31 cellular contexts compared by ENCODE assay signal in genomic region chr9:82598254-82599039, GRCh38.
DNase-seq lines count a peak whose midpoint lies in the region; ATAC-seq and TF ChIP-seq lines count a peak whose summit lies in the region.
"Had no signal": no experiment of that assay in that cellular context is flagged by ENCODE, and none has a peak within 500 bp of the region (broad histone marks: within the 10 kb centered on the region; RNA-seq: fewer than 3 reads in every experiment).

No MANE protein-coding gene starts in this region.

- ATAC-seq in left colon (peak; percentile 16), HG03025 (IDR thresholded peaks at IDR 0.05; ENCODE audit: low FRiP score, unreplicated experiment) (no peak)
- ATAC-seq: activated T-helper 17 cell treated with anti-CD3 and anti-CD28 coated beads, Interleukin-2, amount 50 U/mL, for 72 hours; gastrocnemius medialis; psoas muscle; T-helper 17 cell had no signal

- H3K4me3 ChIP-seq in stomach, result no peak overlapping the region
- no peak overlapping the region for H3K4me3 ChIP-seq in dorsolateral prefrontal cortex
- H3K4me3 ChIP-seq: cardiac muscle cell, esophagus squamous epithelium, gastrocnemius medialis, psoas muscle, vagina had no signal

- H3K4me1 ChIP-seq in stomach, result peaks cover 22 to 52% (median 37%) of the 10 kb centered on the region in 4 donors
- H3K4me1 ChIP-seq: esophagus squamous epithelium, gastrocnemius medialis, psoas muscle had no signal

- intact Hi-C loops in left colon (cut with DNase I, micrococcal nuclease), result no loop called here
- intact Hi-C loops in stomach (cut with DNase I; ENCODE audit: low total_unique reads), result no loop called here
- intact Hi-C loops in dorsolateral prefrontal cortex (cut with DNase I), result no loop called here

- TF ChIP-seq POLR2A in stomach (IDR thresholded peaks at IDR 0.05), result no peak

- H3K9me3 ChIP-seq in stomach, result no peaks in the 10 kb centered on the region
- H3K9me3 ChIP-seq: esophagus squamous epithelium, gastrocnemius medialis, psoas muscle, thoracic aorta, vagina had no signal

- TF ChIP-seq CTCF in stomach (IDR thresholded peaks at IDR 0.05) (no peak), dorsolateral prefrontal cortex (IDR thresholded peaks at IDR 0.05 in 54 of 56, conservative IDR thresholded peaks at IDR 0.05 in 2 of 56; ENCODE audit: low read depth in 1 of 56, partially characterized antibody in 56 of 56) (no peak)

- WGBS in stomach, 5 donors, result 29 to 49% (median 35%) methylated on average over 6 of the region's 6 CpGs

- DNase-seq in NCI-H1417 (lab: John Stamatoyannopoulos, UW) (peak in 2 of 3 experiments; percentile 5 to 55), NCI-H1417 treated with DMSO at 0.1 percent for 48 hours (lab: John Stamatoyannopoulos, UW) (no peak), SK-N-DZ (ENCODE audit: low spot score) (peak; percentile 89), left colon (no peak), stomach (no peak), glomerular visceral epithelial cell (ENCODE audit: extremely low spot score) (no peak), dorsolateral prefrontal cortex (no peak)
- DNase-seq: activated CD4-positive, alpha-beta memory T cell treated with anti-CD3 and anti-CD28 coated beads for 36 hours; activated CD4-positive, CD25-positive, alpha-beta regulatory T cell treated with anti-CD3 and anti-CD28 coated beads, Interleukin-2, amount 50 U/mL, for 72 hours; activated CD8-positive, alpha-beta memory T cell treated with anti-CD3 and anti-CD28 coated beads, Interleukin-2, amount 50 U/mL, for 4 hours; activated naive CD4-positive, alpha-beta T cell treated with anti-CD3 and anti-CD28 coated beads, Interleukin-2, amount 50 U/mL, for 16 hours; DMS79; endodermal cell; esophagus squamous epithelium; gastrocnemius medialis; GDM1; H9; hippocampal formation; KBM-7; MM.1S; NCI-H1694 treated with DMSO at 0.1 percent for 48 hours; NCI-H2171; NCI-H524 treated with DMSO at 0.1 percent for 48 hours; psoas muscle; stimulated activated naive CD4-positive, alpha-beta T cell treated with Interleukin-2 at 50 U/mL for 16 hours; T-helper 17 cell had no signal

- no peak for TF ChIP-seq EP300 in stomach (IDR thresholded peaks at IDR 0.05)

- H3K27ac ChIP-seq in stomach, result peak overlapping the region; percentile 54 to 79 (median 65)
- H3K27ac ChIP-seq in dorsolateral prefrontal cortex, result no peak overlapping the region
- H3K27ac ChIP-seq: cardiac muscle cell, esophagus squamous epithelium, gastrocnemius medialis, psoas muscle, thoracic aorta, vagina had no signal

- no peaks in the 10 kb centered on the region for H3K36me3 ChIP-seq in stomach
- H3K36me3 ChIP-seq: cardiac muscle cell, esophagus squamous epithelium, gastrocnemius medialis, thoracic aorta, vagina had no signal

- H3K27me3 ChIP-seq in stomach, result no peaks in the 10 kb centered on the region
- peaks cover 0 to 8% (median 0%) of the 10 kb centered on the region in 45 donors for H3K27me3 ChIP-seq in dorsolateral prefrontal cortex
- H3K27me3 ChIP-seq: cardiac muscle cell, esophagus squamous epithelium, gastrocnemius medialis, vagina had no signal

Comparison
In these comparisons a context has a peak if more than half of its experiments do, and no peak if none do; other contexts are left out.
1. DNase-seq: peak in NCI-H1417 (2 of 3) and SK-N-DZ (single experiment); none in NCI-H1417 treated with DMSO at 0.1 percent for 48 hours (single experiment), left colon (0 of 2), stomach (single experiment), glomerular visceral epithelial cell (single experiment) and dorsolateral prefrontal cortex (0 of 10).
2. H3K27ac ChIP-seq: peak in stomach (5 of 5); none in dorsolateral prefrontal cortex (0 of 59).